7 cellular contexts compared by ENCODE assay signal in genomic region chr2:151961558-151961957, GRCh38.
"Had no signal": no experiment of that assay in that cellular context is flagged by ENCODE, and none has a peak within 500 bp of the region (broad histone marks: within the 10 kb centered on the region; RNA-seq: fewer than 3 reads in every experiment).

No MANE protein-coding gene starts in this region.

- ATAC-seq: GM12878 had no signal

- H3K4me3 ChIP-seq: GM12878 had no signal

- DNase-seq: GDM1, GF-D8 had no signal

- FAIRE-seq: G401.6, GM12878, GM12891, GM12892, GM18507 had no signal
